In the genomic region with DNA sequence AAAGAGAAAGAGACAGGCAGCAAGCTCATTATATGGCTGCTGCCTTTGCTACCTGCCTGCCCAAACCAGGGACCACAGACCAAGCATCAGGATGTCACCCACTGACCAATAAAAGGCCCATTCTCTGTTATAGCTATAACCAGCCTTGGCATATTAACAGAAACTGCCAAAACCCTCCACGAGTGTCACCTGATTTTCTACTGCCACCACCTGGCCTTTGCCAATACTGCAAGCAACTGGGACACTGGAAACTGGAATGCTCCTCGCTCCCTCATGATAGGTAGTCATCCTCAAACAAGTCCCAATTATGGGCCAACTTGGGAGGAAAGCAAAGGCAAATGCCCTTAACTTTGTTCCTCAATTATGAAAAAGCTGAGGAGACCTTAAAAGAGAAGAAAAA, we compare ENCODE assay signal across 8 cellular contexts.
DNase-seq lines count a peak whose midpoint lies in the region; FAIRE-seq and TF ChIP-seq lines count a peak whose summit lies in the region.

No MANE protein-coding gene starts in this region.

- no peaks in the 10 kb centered on the region for H3K36me3 Mint-ChIP-seq in activated CD4-positive, alpha-beta T cell treated with anti-CD3 and anti-CD28 coated beads, Interleukin-2, amount 10 ng/mL, durations not matched to agents 7 days and 5 days (ENCODE audit: low read depth)

- TF ChIP-seq CTCF in kidney epithelial cell (IDR thresholded peaks at IDR 0.05; ENCODE audit: insufficient read depth, low read length, poor library complexity, severe bottlenecking), result peak; percentile 22

- H3K4me1 Mint-ChIP-seq in activated CD4-positive, alpha-beta T cell treated with anti-CD3 and anti-CD28 coated beads, Interleukin-2, amount 10 ng/mL, durations not matched to agents 7 days and 5 days, result no peaks in the 10 kb centered on the region

- H3K27me3 Mint-ChIP-seq in activated CD4-positive, alpha-beta T cell treated with anti-CD3 and anti-CD28 coated beads, Interleukin-2, amount 10 ng/mL, durations not matched to agents 7 days and 5 days, result no peaks in the 10 kb centered on the region

- no peaks in the 10 kb centered on the region for H3K9me3 Mint-ChIP-seq in activated CD4-positive, alpha-beta T cell treated with anti-CD3 and anti-CD28 coated beads, Interleukin-2, amount 10 ng/mL, durations not matched to agents 7 days and 5 days

- POLR2A ChIA-PET in HEK293T (lab: Yijun Ruan, JAX), result no interaction called here
- POLR2A ChIA-PET in activated CD4-positive, alpha-beta T cell treated with anti-CD3 and anti-CD28 coated beads, Interleukin-2, amount 10 ng/mL, durations not matched to agents 7 days and 5 days (lab: Charles Lee), result no interaction called here

- H3K36me3 ChIP-seq in kidney epithelial cell (ENCODE audit: control insufficient read depth, insufficient read depth, low read length), result no peaks in the 10 kb centered on the region

- H3K4me3 Mint-ChIP-seq in activated CD4-positive, alpha-beta T cell treated with anti-CD3 and anti-CD28 coated beads, Interleukin-2, amount 10 ng/mL, durations not matched to agents 7 days and 5 days, result no peak overlapping the region

- H3K4me3 ChIP-seq in kidney epithelial cell (ENCODE audit: low read depth, low read length), result no peak overlapping the region

- no peaks in the 10 kb centered on the region for H3K27me3 ChIP-seq in kidney epithelial cell (ENCODE audit: control insufficient read depth, insufficient read depth, low read length)

- CTCF ChIA-PET in HEK293T (lab: Yijun Ruan, JAX), result interaction anchor here (0.7 kb wide), 1 partner anchor 19 kb away, joined by 3 read pairs; no protein-coding TSS in a partner anchor
- CTCF ChIA-PET in activated CD4-positive, alpha-beta T cell treated with anti-CD3 and anti-CD28 coated beads, Interleukin-2, amount 10 ng/mL, durations not matched to agents 7 days and 5 days (lab: Charles Lee), result no interaction called here

- DNase-seq in HEK293T (ENCODE audit: extremely low spot score) (peak; percentile 44), kidney epithelial cell (ENCODE audit: low read depth) (no peak), DMS79 treated with DMSO at 0.1 percent for 48 hours (lab: John Stamatoyannopoulos, UW) (no peak), COR-L47 (lab: John Stamatoyannopoulos, UW) (no peak), SW 1271 (lab: John Stamatoyannopoulos, UW) (no peak), NCI-H82 (lab: John Stamatoyannopoulos, UW) (no peak)
- peak; percentile 6 for DNase-seq in activated CD4-positive, alpha-beta T cell treated with anti-CD3 and anti-CD28 coated beads, Interleukin-2, amount 10 ng/mL, durations not matched to agents 7 days and 5 days

- H3K27ac Mint-ChIP-seq in activated CD4-positive, alpha-beta T cell treated with anti-CD3 and anti-CD28 coated beads, Interleukin-2, amount 10 ng/mL, durations not matched to agents 7 days and 5 days, result no peak overlapping the region

- peak; percentile 37 for FAIRE-seq in G401.6 (lab: Jason Lieb, UNC)

TF ChIP-seq in HEK293T, 16 proteins besides CTCF, POLR2A, EP300 and RAD21:
- TF ChIP-seq ARNT (IDR thresholded peaks at IDR 0.05) (no peak), HDGF (IDR thresholded peaks at IDR 0.05; ENCODE audit: borderline replicate concordance) (no peak)

Comparison
In these comparisons a context has a peak if more than half of its experiments do, and no peak if none do; other contexts are left out.
1. DNase-seq: peak in HEK293T (single experiment) and activated CD4-positive, alpha-beta T cell treated with anti-CD3 and anti-CD28 coated beads, Interleukin-2, amount 10 ng/mL, durations not matched to agents 7 days and 5 days (single experiment); none in kidney epithelial cell (single experiment), DMS79 treated with DMSO at 0.1 percent for 48 hours (single experiment), COR-L47 (single experiment), SW 1271 (0 of 2) and NCI-H82 (single experiment).